Comparison of ENCODE assay signal across 8 cellular contexts in the genomic region with DNA sequence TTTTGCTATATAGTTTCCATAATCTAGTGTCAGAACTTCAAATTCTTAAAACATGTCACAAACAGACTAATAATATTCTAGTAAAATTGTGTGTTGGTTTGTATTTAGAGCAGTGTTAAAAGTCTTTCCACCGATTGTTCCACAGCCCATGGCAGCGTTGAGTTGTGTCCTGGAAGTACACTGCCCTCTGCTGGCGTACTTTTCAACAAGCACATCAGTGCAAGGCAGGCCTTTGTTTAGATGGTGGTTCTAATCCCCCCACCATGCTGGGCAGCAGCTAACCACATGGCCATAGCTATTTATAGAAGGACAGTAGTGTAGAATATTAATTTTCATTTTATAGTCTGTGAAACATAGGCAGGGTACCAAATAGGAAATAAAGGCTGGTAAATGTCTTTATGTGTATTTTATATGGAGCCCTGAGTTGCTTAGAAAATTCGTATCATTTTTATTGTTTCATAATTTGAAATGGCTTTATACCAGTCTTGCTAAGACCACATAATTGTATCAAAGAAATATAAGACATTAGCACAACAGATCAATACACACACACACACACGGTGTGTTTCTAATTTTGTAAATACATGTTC.
DNase-seq lines count a peak whose midpoint lies in the region; ATAC-seq and TF ChIP-seq lines count a peak whose summit lies in the region.

No MANE protein-coding gene starts in this region.

- H3K27ac ChIP-seq in naive thymus-derived CD4-positive, alpha-beta T cell (ENCODE audit: low read depth, low read length) = no peak overlapping the region
- H3K27ac ChIP-seq in substantia nigra (ENCODE audit: low read depth, low read length, poor library complexity, severe bottlenecking) = peak overlapping the region; percentile 35

- CTCF ChIA-PET in naive thymus-derived CD4-positive, alpha-beta T cell (lab: Charles Lee) = interaction anchor here (0.6 to 6.0 kb wide), 5 partner anchors 15 to 993 kb away, joined by 3 to 51 read pairs (median 3); no protein-coding TSS in a partner anchor

- intact Hi-C loops in naive thymus-derived CD4-positive, alpha-beta T cell (cut with micrococcal nuclease) = loop anchor here (1.0 to 10.0 kb wide), 7 partner anchors 145 to 1160 kb away; no protein-coding TSS in a partner anchor

- H3K4me1 Mint-ChIP-seq in naive thymus-derived CD4-positive, alpha-beta T cell = no peaks in the 10 kb centered on the region

- peaks cover 2 to 25% (median 10%) of the 10 kb centered on the region in 5 donors for H3K27me3 Mint-ChIP-seq in naive thymus-derived CD4-positive, alpha-beta T cell

- no peaks in the 10 kb centered on the region for H3K9me3 ChIP-seq in NT2/D1 (ENCODE audit: insufficient read depth, low read length)
- no peaks in the 10 kb centered on the region for H3K9me3 ChIP-seq in naive thymus-derived CD4-positive, alpha-beta T cell (ENCODE audit: control insufficient read depth in 2 of 3, low read length in 3 of 3)

- no peaks in the 10 kb centered on the region for H3K36me3 ChIP-seq in NT2/D1 (ENCODE audit: insufficient read depth, insufficient read length, low read length)
- no peaks in the 10 kb centered on the region for H3K36me3 ChIP-seq in naive thymus-derived CD4-positive, alpha-beta T cell (ENCODE audit: control insufficient read depth in 2 of 3, insufficient read depth in 3 of 3, low read length in 3 of 3)

- no peaks in the 10 kb centered on the region for H3K4me1 ChIP-seq in NT2/D1 (ENCODE audit: insufficient read depth, insufficient read length)
- H3K4me1 ChIP-seq in naive thymus-derived CD4-positive, alpha-beta T cell (ENCODE audit: control insufficient read depth in 2 of 2, insufficient read depth in 2 of 2, low read length in 2 of 2) = no peaks in the 10 kb centered on the region

- no peak overlapping the region for H3K4me3 Mint-ChIP-seq in naive thymus-derived CD4-positive, alpha-beta T cell

- H3K4me3 ChIP-seq in NT2/D1 (ENCODE audit: insufficient read length, low read depth) (no peak overlapping the region), epithelial cell of proximal tubule (ENCODE audit: low read depth, low read length) (no peak overlapping the region)
- no peak overlapping the region for H3K4me3 ChIP-seq in naive thymus-derived CD4-positive, alpha-beta T cell (ENCODE audit: low read length)

- no peaks in the 10 kb centered on the region for H3K36me3 Mint-ChIP-seq in naive thymus-derived CD4-positive, alpha-beta T cell

- POLR2A ChIA-PET in naive thymus-derived CD4-positive, alpha-beta T cell (lab: Charles Lee) = no interaction called here

- H3K9ac ChIP-seq in NT2/D1 (ENCODE audit: insufficient read length, low read depth) = no peak overlapping the region

- H3K9me3 Mint-ChIP-seq in naive thymus-derived CD4-positive, alpha-beta T cell = peaks cover 0 to 7% (median 2%) of the 10 kb centered on the region in 11 donors

- ATAC-seq in GM21447 (IDR thresholded peaks at IDR 0.05; ENCODE audit: unreplicated experiment) = peak; percentile 90
- ATAC-seq in naive thymus-derived CD4-positive, alpha-beta T cell = peak; percentile 76

- no peaks in the 10 kb centered on the region for H3K27me3 ChIP-seq in NT2/D1 (ENCODE audit: insufficient read depth, insufficient read length)
- H3K27me3 ChIP-seq in naive thymus-derived CD4-positive, alpha-beta T cell (ENCODE audit: control insufficient read depth in 2 of 2, insufficient read depth in 2 of 2, low read length in 2 of 2) = no peaks in the 10 kb centered on the region

- TF ChIP-seq CTCF in epithelial cell of proximal tubule (conservative IDR thresholded peaks at IDR 0.05; ENCODE audit: low read depth, low read length) = peak; percentile 93

- peak; percentile 84 for DNase-seq in DMS53 (lab: John Stamatoyannopoulos, UW)
- peak; percentile 62 for DNase-seq in HT1080 (ENCODE audit: low read depth)
- DNase-seq in NT2/D1 (ENCODE audit: low read depth, low spot score) = peak; percentile 72
- DNase-seq in activated CD8-positive, alpha-beta memory T cell treated with anti-CD3 and anti-CD28 coated beads, Interleukin-2, amount 50 U/mL, for 4 hours = peak; percentile 37
- peak; percentile 36 for DNase-seq in epithelial cell of proximal tubule (ENCODE audit: low read depth)
- peak in 8 of 9 donors; percentile 10 to 51 (median 44) for DNase-seq in naive thymus-derived CD4-positive, alpha-beta T cell
- DNase-seq in substantia nigra (lab: John Stamatoyannopoulos, UW) = peak in 46 of 49 donors; percentile 8 to 85 (median 64)

- H3K27ac Mint-ChIP-seq in naive thymus-derived CD4-positive, alpha-beta T cell = no peak overlapping the region
